Comparison of ENCODE assay signal across 8 cellular contexts in the genomic region with DNA sequence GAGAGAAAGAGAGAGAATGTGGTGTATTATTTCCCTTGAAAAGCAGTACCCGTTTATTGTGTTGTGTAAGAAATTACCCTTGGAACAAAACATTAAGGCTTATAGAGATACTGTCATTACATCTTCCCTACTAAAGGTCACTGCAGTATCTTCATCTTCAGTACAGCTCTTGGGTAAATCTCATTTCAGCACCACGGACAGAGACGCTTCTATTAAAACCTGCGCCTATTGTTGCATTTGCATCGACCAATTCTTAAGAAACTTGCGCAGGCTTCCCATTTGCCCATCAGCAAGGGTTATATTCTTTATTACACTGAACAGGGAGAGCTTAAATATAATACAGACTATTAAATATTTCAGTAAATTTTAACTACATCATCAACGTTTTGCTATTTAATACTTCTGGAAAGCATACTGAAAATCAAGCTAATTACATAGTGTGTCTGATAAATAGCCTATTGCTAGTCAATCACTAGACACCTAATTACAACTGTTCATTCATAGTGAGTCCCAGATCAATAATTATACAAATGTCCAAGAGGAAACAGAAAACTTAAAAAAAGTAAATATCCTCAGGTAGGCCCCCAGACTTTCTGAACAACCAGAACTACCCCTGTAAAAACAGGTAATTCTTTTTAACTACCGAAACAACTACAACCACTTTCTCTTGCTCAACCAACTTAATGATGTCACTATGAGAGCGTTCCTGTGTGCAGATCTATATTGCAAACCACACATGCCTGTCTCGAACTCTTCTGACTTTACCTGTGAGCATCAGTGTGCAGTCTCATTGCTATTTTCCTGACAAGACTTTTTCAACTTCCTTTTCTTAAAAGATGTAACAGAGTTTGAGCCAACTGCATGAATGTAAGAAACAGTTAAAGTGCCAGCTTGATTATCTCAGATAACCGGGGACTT.
DNase-seq lines count a peak whose midpoint lies in the region; ATAC-seq and TF ChIP-seq lines count a peak whose summit lies in the region.

No MANE protein-coding gene starts in this region.

- peaks cover 45% of the 10 kb centered on the region for H3K27me3 Mint-ChIP-seq in CD4-positive, alpha-beta T cell
- peaks cover 31% of the 10 kb centered on the region for H3K27me3 Mint-ChIP-seq in activated T-cell treated with anti-CD3 and anti-CD28 coated beads, Interleukin-2, amount 50 U/mL, for 72 hours (ENCODE audit: low read depth)

- H3K4me1 Mint-ChIP-seq in CD4-positive, alpha-beta T cell (ENCODE audit: low read depth): no peaks in the 10 kb centered on the region
- no peaks in the 10 kb centered on the region for H3K4me1 Mint-ChIP-seq in activated T-cell treated with anti-CD3 and anti-CD28 coated beads, Interleukin-2, amount 50 U/mL, for 72 hours (ENCODE audit: low read depth)

- no peak for DNase-seq in CD4-positive, alpha-beta T cell
- DNase-seq in UCSD-AML1 (lab: John Stamatoyannopoulos, UW; ENCODE audit: unreplicated experiment): peak; percentile 7
- DNase-seq in Peyer's patch: no peak
- DNase-seq in activated T-cell treated with anti-CD3 and anti-CD28 coated beads, Interleukin-2, amount 50 U/mL, for 72 hours: no peak

- H3K4me1 ChIP-seq in HUES64 (ENCODE audit: insufficient read depth, low read length) (peaks cover 6% of the 10 kb centered on the region; the same call in 1 of the 2 replicates), iPS-18a (ENCODE audit: control insufficient read depth, low read depth, low read length) (peaks cover 4% of the 10 kb centered on the region), Peyer's patch (no peaks in the 10 kb centered on the region)

- H3K4me3 ChIP-seq in HUES64 (ENCODE audit: low read length) (peak overlapping the region; percentile 63), iPS-18a (ENCODE audit: low read length) (peak overlapping the region; percentile 91), Peyer's patch (no peak overlapping the region)

- peak overlapping the region; percentile 46 for H3K4me3 Mint-ChIP-seq in CD4-positive, alpha-beta T cell
- H3K4me3 Mint-ChIP-seq in activated T-cell treated with anti-CD3 and anti-CD28 coated beads, Interleukin-2, amount 50 U/mL, for 72 hours: peak overlapping the region in 1 of 2 donors; percentile 15

- H3K36me3 ChIP-seq in HUES64 (ENCODE audit: insufficient read depth, low read length): no peaks in the 10 kb centered on the region
- H3K36me3 ChIP-seq in iPS-18a (ENCODE audit: control insufficient read depth, low read depth, low read length): no peaks in the 10 kb centered on the region
- H3K36me3 ChIP-seq in Peyer's patch: no peaks in the 10 kb centered on the region

- H3K9me3 Mint-ChIP-seq in CD4-positive, alpha-beta T cell: peaks cover 6% of the 10 kb centered on the region
- H3K9me3 Mint-ChIP-seq in activated T-cell treated with anti-CD3 and anti-CD28 coated beads, Interleukin-2, amount 50 U/mL, for 72 hours: no peaks in the 10 kb centered on the region

- CTCF ChIA-PET in CD4-positive, alpha-beta T cell (lab: Charles Lee): no interaction called here

- no peak for ATAC-seq in CD4-positive, alpha-beta T cell (ENCODE audit: poor library complexity)
- ATAC-seq in GM19328 (IDR thresholded peaks at IDR 0.05; ENCODE audit: unreplicated experiment) (no peak), GM21526 (IDR thresholded peaks at IDR 0.05; ENCODE audit: low FRiP score, unreplicated experiment) (no peak)
- ATAC-seq in activated T-cell treated with anti-CD3 and anti-CD28 coated beads, Interleukin-2, amount 50 U/mL, for 72 hours (replicated peaks in 1 of 2): no peak

- H3K27me3 ChIP-seq in CD4-positive, alpha-beta T cell (ENCODE audit: control insufficient read depth, insufficient read depth, low read length): peaks cover 45% of the 10 kb centered on the region
- H3K27me3 ChIP-seq in HUES64 (ENCODE audit: insufficient read depth, low read length) (peaks cover 47% of the 10 kb centered on the region), iPS-18a (ENCODE audit: control insufficient read depth, insufficient read depth, low read length) (peaks cover 50% of the 10 kb centered on the region), Peyer's patch (peaks cover 0 to 21% of the 10 kb centered on the region in 2 donors)

- H3K9ac ChIP-seq in HUES64 (ENCODE audit: low read depth, low read length): no peak overlapping the region
- no peak overlapping the region for H3K9ac ChIP-seq in iPS-18a (ENCODE audit: low read length)

- no peaks in the 10 kb centered on the region for H3K36me3 Mint-ChIP-seq in CD4-positive, alpha-beta T cell (ENCODE audit: low read depth)
- peaks cover 2 to 8% of the 10 kb centered on the region in 2 donors for H3K36me3 Mint-ChIP-seq in activated T-cell treated with anti-CD3 and anti-CD28 coated beads, Interleukin-2, amount 50 U/mL, for 72 hours (ENCODE audit: insufficient read depth in 2 of 2)

- no peak overlapping the region for H3K27ac Mint-ChIP-seq in CD4-positive, alpha-beta T cell
- H3K27ac Mint-ChIP-seq in activated T-cell treated with anti-CD3 and anti-CD28 coated beads, Interleukin-2, amount 50 U/mL, for 72 hours: no peak overlapping the region

- no peak for TF ChIP-seq POLR2A in Peyer's patch (IDR thresholded peaks at IDR 0.05)

- intact Hi-C loops in CD4-positive, alpha-beta T cell (cut with DNase I, micrococcal nuclease): no loop called here

- POLR2A ChIA-PET in CD4-positive, alpha-beta T cell (lab: Charles Lee): no interaction called here

- no peaks in the 10 kb centered on the region for H3K9me3 ChIP-seq in CD4-positive, alpha-beta T cell (ENCODE audit: control insufficient read depth, low read length)
- H3K9me3 ChIP-seq in HUES64 (ENCODE audit: insufficient read depth, low read depth, low read length) (no peaks in the 10 kb centered on the region), iPS-18a (ENCODE audit: control insufficient read depth, low read depth, low read length) (no peaks in the 10 kb centered on the region), Peyer's patch (no peaks in the 10 kb centered on the region)

- H3K27ac ChIP-seq in CD4-positive, alpha-beta T cell (ENCODE audit: low read depth, low read length): no peak overlapping the region
- H3K27ac ChIP-seq in HUES64 (ENCODE audit: low read depth, low read length) (no peak overlapping the region), iPS-18a (ENCODE audit: low read length) (no peak overlapping the region), Peyer's patch (no peak overlapping the region)

- no peak for TF ChIP-seq CTCF in CD4-positive, alpha-beta T cell (IDR thresholded peaks at IDR 0.05)
- no peak for TF ChIP-seq CTCF in Peyer's patch (IDR thresholded peaks at IDR 0.05)

- 41% methylated on average over 10 of the region's 11 CpGs for WGBS in HUES64

Comparison
In these comparisons a context has a peak if more than half of its experiments do, and no peak if none do; other contexts are left out.
1. H3K4me3 ChIP-seq: peak in HUES64 (single experiment) and iPS-18a (single experiment); none in Peyer's patch (0 of 4).